Comparison of ENCODE assay signal across 19 cellular contexts in the genomic region with DNA sequence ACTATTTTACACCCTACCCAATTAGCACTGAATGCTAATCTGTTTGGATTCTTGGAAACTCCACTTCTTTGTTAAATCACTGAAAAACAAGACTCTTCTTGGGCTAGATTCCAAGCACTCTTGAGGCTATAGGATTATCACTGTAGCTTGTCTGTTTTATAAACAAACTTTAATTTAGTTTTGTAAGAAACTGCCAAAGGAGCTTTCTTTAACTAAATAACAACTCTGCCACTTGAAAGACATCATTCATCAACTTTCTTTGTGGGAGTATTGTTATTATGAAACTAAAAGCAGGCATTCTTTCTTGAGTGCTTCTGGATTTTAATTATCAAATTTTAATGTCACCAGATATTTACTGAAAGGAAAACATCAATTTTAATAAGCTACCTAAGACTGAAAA. TPM values are rescaled to one million over a fixed set of nuclear protein-coding genes. Genes with fewer than 3 reads are reported as not detected.
DNase-seq lines count a peak whose midpoint lies in the region; ATAC-seq and TF ChIP-seq lines count a peak whose summit lies in the region.
"Had no signal": no experiment of that assay in that cellular context is flagged by ENCODE, and none has a peak within 500 bp of the region (broad histone marks: within the 10 kb centered on the region; RNA-seq: fewer than 3 reads in every experiment).

No MANE protein-coding gene starts in this region.

- H3K4me3 Mint-ChIP-seq in T-cell, result no peak overlapping the region

- H3K36me3 ChIP-seq in left ventricle myocardium inferior (peaks cover 11% of the 10 kb centered on the region), smooth muscle cell (ENCODE audit: low read depth) (peaks cover 5% of the 10 kb centered on the region), lower lobe of right lung (no peaks in the 10 kb centered on the region)
- H3K36me3 ChIP-seq: Peyer's patch had no signal

- H3K4me1 ChIP-seq in left ventricle myocardium inferior, result peaks cover 84% of the 10 kb centered on the region
- H3K4me1 ChIP-seq in smooth muscle cell (ENCODE audit: low read depth), result peaks cover 53% of the 10 kb centered on the region
- peaks cover 7% of the 10 kb centered on the region for H3K4me1 ChIP-seq in lower lobe of right lung

- peaks cover 35% of the 10 kb centered on the region for H3K79me2 ChIP-seq in smooth muscle cell (ENCODE audit: low read depth)

- H3K27me3 ChIP-seq in left ventricle myocardium inferior (ENCODE audit: low read depth), result no peaks in the 10 kb centered on the region
- H3K27me3 ChIP-seq in smooth muscle cell (ENCODE audit: low read depth), result no peaks in the 10 kb centered on the region
- no peaks in the 10 kb centered on the region for H3K27me3 ChIP-seq in lower lobe of right lung (ENCODE audit: low read depth)
- H3K27me3 ChIP-seq: Peyer's patch had no signal

- ATAC-seq in left ventricle myocardium superior (no peak), T-cell (replicated peaks in 1 of 4) (no peak), GM18519 (IDR thresholded peaks at IDR 0.05; ENCODE audit: low FRiP score, unreplicated experiment) (no peak), lower lobe of right lung (no peak), GM21529 (IDR thresholded peaks at IDR 0.05; ENCODE audit: unreplicated experiment) (no peak)
- ATAC-seq: K562 had no signal

- no peak overlapping the region for H2AFZ ChIP-seq in smooth muscle cell (ENCODE audit: low read depth)

- POLR2A ChIA-PET in T-cell (lab: Charles Lee), result interaction anchor here in 1 of 2 donors (0.6 to 1.6 kb wide), 3 partner anchors 13 to 663 kb away, joined by 3 to 9 read pairs (median 5); no protein-coding TSS in a partner anchor

- DNase-seq in left ventricle myocardium inferior (no peak), left ventricle myocardium superior (no peak), T-cell (no peak), fibroblast of peridontal ligament (ENCODE audit: extremely low read depth) (peak; percentile 41), smooth muscle cell (lab: John Stamatoyannopoulos, UW; ENCODE audit: unreplicated experiment) (no peak), lower lobe of right lung (no peak)
- DNase-seq: CD4-positive, CD25-positive, alpha-beta regulatory T cell; DMS79 treated with DMSO at 0.1 percent for 48 hours; GDM1; GOT3; MM.1S; NCI-H187 treated with DMSO at 0.1 percent for 48 hours; NCI-H2171; Peyer's patch; SHP77 treated with DMSO at 0.1 percent for 48 hours had no signal

- H3K36me3 Mint-ChIP-seq in T-cell, result peaks cover 42% of the 10 kb centered on the region

- H3K4me2 ChIP-seq in smooth muscle cell, result peak overlapping the region; percentile 40

- no peaks in the 10 kb centered on the region for H3K9me3 ChIP-seq in left ventricle myocardium inferior (replicated peaks)
- no peaks in the 10 kb centered on the region for H3K9me3 ChIP-seq in smooth muscle cell (replicated peaks; ENCODE audit: low read depth)
- H3K9me3 ChIP-seq in lower lobe of right lung, result no peaks in the 10 kb centered on the region
- H3K9me3 ChIP-seq: Peyer's patch had no signal

- H3K9me3 Mint-ChIP-seq in T-cell, result no peaks in the 10 kb centered on the region
- H3K9me3 Mint-ChIP-seq: CD4-positive, CD25-positive, alpha-beta regulatory T cell had no signal

- peaks cover 19% of the 10 kb centered on the region for H3F3A ChIP-seq in smooth muscle cell (ENCODE audit: low read depth)

- H3K27ac ChIP-seq in left ventricle myocardium inferior (replicated peaks) (peak overlapping the region; percentile 77), smooth muscle cell (ENCODE audit: low read depth) (peak overlapping the region; percentile 83), lower lobe of right lung (no peak overlapping the region)
- H3K27ac ChIP-seq: HL-60 had no signal

- no peaks in the 10 kb centered on the region for H3K27me3 Mint-ChIP-seq in T-cell
- H3K27me3 Mint-ChIP-seq: CD4-positive, CD25-positive, alpha-beta regulatory T cell had no signal

- H4K20me1 ChIP-seq in smooth muscle cell (ENCODE audit: low read depth), result peaks cover 6% of the 10 kb centered on the region

- no peak for TF ChIP-seq CTCF in left ventricle myocardium inferior (IDR thresholded peaks at IDR 0.05; ENCODE audit: borderline replicate concordance)
- TF ChIP-seq CTCF in smooth muscle cell (IDR thresholded peaks at IDR 0.05; ENCODE audit: borderline replicate concordance, insufficient read depth, poor library complexity, severe bottlenecking), result no peak
- no peak for TF ChIP-seq CTCF in lower lobe of right lung (IDR thresholded peaks at IDR 0.05)

- H3K9ac ChIP-seq in smooth muscle cell (ENCODE audit: low read depth), result no peak overlapping the region

- H3K27ac Mint-ChIP-seq in T-cell, result peak overlapping the region; percentile 16 to 31

- H3K4me3 ChIP-seq in left ventricle myocardium inferior (no peak overlapping the region), smooth muscle cell (no peak overlapping the region), lower lobe of right lung (no peak overlapping the region)
- H3K4me3 ChIP-seq: K562, Peyer's patch had no signal

- CTCF ChIA-PET in T-cell (lab: Charles Lee), result interaction anchor here (0.7 to 1.1 kb wide), 2 partner anchors 25 to 192 kb away, joined by 3 to 4 read pairs; no protein-coding TSS in a partner anchor

- intact Hi-C loops in left ventricle myocardium inferior (cut with micrococcal nuclease), result no loop called here
- intact Hi-C loops in left ventricle myocardium superior (cut with micrococcal nuclease), result no loop called here
- intact Hi-C loops in lower lobe of right lung (cut with DNase I), result no loop called here

- peaks cover 56 to 67% (median 65%) of the 10 kb centered on the region in 3 donors for H3K4me1 Mint-ChIP-seq in T-cell

RNA-seq across cellular contexts. Expression of a gene that starts 24.1 kb away (rescaled TPM):
- total RNA-seq in left ventricle myocardium inferior, result 46.7 TPM
- 60.3 TPM for total RNA-seq in left ventricle myocardium superior
- total RNA-seq in T-cell, result 100 to 1,000 TPM in 2 of 5 donors, 10 to 100 TPM in 3; 81.3 to 120 (median 99.6) TPM
- total RNA-seq in smooth muscle cell, result 38.0 and 38.9 TPM in 2 replicates
- polyA plus RNA-seq in smooth muscle cell, result 13.9 and 18.3 TPM in 2 replicates
- total RNA-seq in lower lobe of right lung, result 29.7 TPM
